11 cellular contexts compared by ENCODE assay signal in the genomic region with DNA sequence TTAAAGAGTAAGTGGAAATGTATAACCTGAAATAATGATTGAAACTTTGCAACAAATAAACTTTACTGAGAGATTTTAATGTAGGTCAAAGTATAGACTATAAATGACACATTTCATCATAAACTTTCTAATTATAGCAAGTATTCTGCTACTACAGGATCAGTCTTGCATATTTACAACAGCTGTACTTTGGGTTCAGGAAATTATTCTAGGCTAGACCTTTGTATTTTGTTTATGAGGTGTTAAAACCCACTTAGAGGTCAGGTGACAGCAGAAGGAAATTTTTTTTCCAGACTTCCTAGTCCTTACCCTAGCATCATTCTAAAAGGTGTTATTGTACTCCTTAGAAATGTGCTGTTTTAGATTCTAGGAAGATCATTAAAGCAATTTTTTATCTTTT. TPM values are rescaled to one million over a fixed set of nuclear protein-coding genes. Genes with fewer than 3 reads are reported as not detected.
DNase-seq lines count a peak whose midpoint lies in the region; ATAC-seq and TF ChIP-seq lines count a peak whose summit lies in the region.
"Had no signal": no experiment of that assay in that cellular context is flagged by ENCODE, and none has a peak within 500 bp of the region (broad histone marks: within the 10 kb centered on the region; RNA-seq: fewer than 3 reads in every experiment).

No MANE protein-coding gene starts in this region.

- H3K9me2 ChIP-seq in DOHH2 (replicated peaks; ENCODE audit: control insufficient read depth, low read length) = no peaks in the 10 kb centered on the region

- no peak for TF ChIP-seq CTCF in DOHH2 (IDR thresholded peaks at IDR 0.05; ENCODE audit: low read depth, low read length, poor library complexity, severe bottlenecking)
- TF ChIP-seq CTCF in osteoblast (IDR thresholded peaks at IDR 0.05; ENCODE audit: extremely low read depth, low read depth, low read length) = no peak

- H3K27ac ChIP-seq in DOHH2 (ENCODE audit: low read depth, low read length) (peak overlapping the region; percentile 11; the same call in 1 of the 2 replicates), duodenal mucosa (ENCODE audit: low read depth, low read length) (no peak overlapping the region), osteoblast (ENCODE audit: low read depth, low read length) (peak overlapping the region; percentile 93)

- peaks cover 40% of the 10 kb centered on the region for H3K4me1 ChIP-seq in DOHH2 (ENCODE audit: control insufficient read depth, low read length)
- H3K4me1 ChIP-seq in duodenal mucosa (ENCODE audit: control insufficient read depth in 1 of 2, insufficient read depth in 2 of 2, low read length in 2 of 2) = peaks cover 19 to 27% of the 10 kb centered on the region in 2 donors
- H3K4me1 ChIP-seq in osteoblast (ENCODE audit: insufficient read depth, low read length) = peaks cover 20% of the 10 kb centered on the region

- H3K9ac ChIP-seq in duodenal mucosa (ENCODE audit: low read depth in 1 of 2, low read length in 2 of 2) = peak overlapping the region; percentile 38 to 91

- ATAC-seq in HG03521 (IDR thresholded peaks at IDR 0.05; ENCODE audit: unreplicated experiment) = no peak

- peaks cover 6% of the 10 kb centered on the region; the same call in 1 of the 2 replicates for H3F3A ChIP-seq in DOHH2 (ENCODE audit: control insufficient read depth, insufficient read depth)

- peak overlapping the region; percentile 79 for H3K4me2 ChIP-seq in DOHH2 (ENCODE audit: low read length)
- peak overlapping the region; percentile 82 for H3K4me2 ChIP-seq in osteoblast (ENCODE audit: insufficient read depth, low read length)

- H3K79me2 ChIP-seq in DOHH2 (ENCODE audit: control insufficient read depth, low read length) (peaks cover 70% of the 10 kb centered on the region), osteoblast (ENCODE audit: insufficient read depth, low read length) (peaks cover 68% of the 10 kb centered on the region)

- H2AFZ ChIP-seq in osteoblast (ENCODE audit: low read length) = no peak overlapping the region

- DNase-seq in MG63 (no peak), osteoblast (ENCODE audit: insufficient read length, low spot score, missing footprints) (no peak), NCI-H2081 (lab: John Stamatoyannopoulos, UW) (no peak), G401 (ENCODE audit: low spot score) (no peak), NCI-H526 (lab: John Stamatoyannopoulos, UW) (no peak)
- DNase-seq: GF-D8, NCI-H1048, testis had no signal

- in situ Hi-C loops in G401 (cut with HindIII; ENCODE audit: low sequenced_read_pairs) = no loop called here

- H3K36me3 ChIP-seq in DOHH2 (ENCODE audit: control insufficient read depth, low read length) (peaks cover 53% of the 10 kb centered on the region), MG63 (peaks cover 36% of the 10 kb centered on the region), duodenal mucosa (ENCODE audit: control insufficient read depth in 1 of 2, insufficient read depth in 2 of 2, low read length in 2 of 2) (peaks cover 4 to 20% of the 10 kb centered on the region in 2 donors), osteoblast (ENCODE audit: insufficient read depth, low read length) (peaks cover 20% of the 10 kb centered on the region)

- peak overlapping the region; percentile 90 for H3K4me3 ChIP-seq in DOHH2 (ENCODE audit: low read length)
- H3K4me3 ChIP-seq in MG63 = peak overlapping the region; percentile 90; the same call in 1 of the 2 replicates
- H3K4me3 ChIP-seq in duodenal mucosa (ENCODE audit: low read depth in 1 of 2, low read length in 2 of 2) = peak overlapping the region; percentile 48 to 90
- no peak overlapping the region for H3K4me3 ChIP-seq in osteoblast (ENCODE audit: insufficient read depth, low read length)

- H3K9me3 ChIP-seq in DOHH2 (ENCODE audit: control insufficient read depth, insufficient read depth, low read length) (no peaks in the 10 kb centered on the region), MG63 (no peaks in the 10 kb centered on the region), duodenal mucosa (ENCODE audit: control insufficient read depth in 1 of 2, low read length in 2 of 2) (no peaks in the 10 kb centered on the region), osteoblast (ENCODE audit: low read depth, low read length) (no peaks in the 10 kb centered on the region)
- H3K9me3 ChIP-seq: testis had no signal

- H3K27me3 ChIP-seq in DOHH2 (ENCODE audit: control insufficient read depth, low read length) (no peaks in the 10 kb centered on the region), MG63 (no peaks in the 10 kb centered on the region), duodenal mucosa (ENCODE audit: control insufficient read depth in 1 of 2, insufficient read depth in 2 of 2, low read length in 2 of 2) (no peaks in the 10 kb centered on the region), osteoblast (ENCODE audit: insufficient read depth, low read length) (no peaks in the 10 kb centered on the region)
- H3K27me3 ChIP-seq: testis had no signal

- peaks cover 9% of the 10 kb centered on the region; the same call in 1 of the 2 replicates for H4K20me1 ChIP-seq in DOHH2 (ENCODE audit: control insufficient read depth, insufficient read depth, low read depth, low read length)
- H4K20me1 ChIP-seq in osteoblast (ENCODE audit: insufficient read depth, low read length) = peaks cover 27% of the 10 kb centered on the region

RNA-seq across cellular contexts. Expression of gene RNF7, which starts 2.3 kb away (rescaled TPM):
- total RNA-seq in MG63 (2014; rRNA removed; shearing (Covaris generic); ENCODE audit: low replicate concordance) = 92.2 and 127 TPM in 2 replicates
- 48.1 and 52.2 TPM in 2 replicates for total RNA-seq in osteoblast
- 108 and 124 TPM in 2 replicates for total RNA-seq in G401 (2014; rRNA removed; shearing (Covaris generic))

RNA-seq across cellular contexts. Expression of gene GRK7, which starts 22.9 kb away (rescaled TPM):
- total RNA-seq in MG63 (2014; rRNA removed; shearing (Covaris generic); ENCODE audit: low replicate concordance) = not detected in 2 replicates
- total RNA-seq in osteoblast = not detected in 2 replicates
- total RNA-seq in G401 (2014; rRNA removed; shearing (Covaris generic)) = not detected in 2 replicates
